Comparison of ENCODE assay signal across 16 cellular contexts in the genomic region with DNA sequence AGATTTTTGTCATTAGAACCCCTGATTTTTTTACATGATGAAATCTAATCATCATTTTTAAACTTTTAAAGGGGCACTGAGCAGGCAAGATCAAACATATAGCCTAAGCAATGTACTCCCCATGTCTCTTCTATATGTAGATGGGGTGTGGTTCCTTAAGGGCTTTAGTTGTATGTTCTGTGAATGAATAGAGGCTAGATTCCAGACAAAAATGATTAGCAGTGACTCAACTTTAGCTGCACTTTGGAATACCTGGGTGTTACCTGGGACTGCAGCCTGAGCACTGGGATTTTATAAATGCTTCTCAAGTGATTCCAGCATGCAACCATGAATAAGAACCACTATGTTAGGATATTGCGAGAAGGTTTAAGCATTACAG.
DNase-seq lines count a peak whose midpoint lies in the region; ATAC-seq and TF ChIP-seq lines count a peak whose summit lies in the region.
"Had no signal": no experiment of that assay in that cellular context is flagged by ENCODE, and none has a peak within 500 bp of the region (broad histone marks: within the 10 kb centered on the region; RNA-seq: fewer than 3 reads in every experiment).

No MANE protein-coding gene starts in this region.

- peak; percentile 4 for ATAC-seq in GM19455 (IDR thresholded peaks at IDR 0.05; ENCODE audit: unreplicated experiment)
- peak; percentile 64 for ATAC-seq in mucosa of descending colon
- no peak for ATAC-seq in GM21529 (IDR thresholded peaks at IDR 0.05; ENCODE audit: unreplicated experiment)

- H3K27ac ChIP-seq in OCI-LY1 (ENCODE audit: low read depth, low read length, poor library complexity, severe bottlenecking) = peak overlapping the region; percentile 99
- H3K27ac ChIP-seq: VCaP had no signal

- peaks cover 0 to 8% (median 2%) of the 10 kb centered on the region in 7 donors for H3K9me3 Mint-ChIP-seq in CD14-positive monocyte

- H3K4me1 Mint-ChIP-seq in CD14-positive monocyte = peaks cover 31% of the 10 kb centered on the region

- peak overlapping the region; percentile 80 for H3K9ac ChIP-seq in OCI-LY1 (ENCODE audit: low read length)

- 0 out of 2 replicates have a peak, but pooled peaks cover 6% of the 10 kb centered on the region for H3F3A ChIP-seq in OCI-LY1 (ENCODE audit: insufficient read depth, low read length)

- peak overlapping the region; percentile 0 for H3K4me3 ChIP-seq in OCI-LY1 (ENCODE audit: low read depth, low read length, poor library complexity, severe bottlenecking)
- H3K4me3 ChIP-seq in mucosa of descending colon = no peak overlapping the region
- H3K4me3 ChIP-seq: dorsolateral prefrontal cortex had no signal

- H3K9me2 ChIP-seq in OCI-LY1 (ENCODE audit: low read depth, low read length) = no peaks in the 10 kb centered on the region

- H3K4me2 ChIP-seq in OCI-LY1 (ENCODE audit: low read length) = peak overlapping the region; percentile 70

- no peaks in the 10 kb centered on the region for H3K79me2 ChIP-seq in OCI-LY1 (ENCODE audit: insufficient read depth, low read length)

- peaks cover 2 to 6% (median 3%) of the 10 kb centered on the region in 3 donors for H3K27me3 Mint-ChIP-seq in CD14-positive monocyte (ENCODE audit: low read depth in 3 of 3)

- H3K27me3 ChIP-seq in OCI-LY1 (ENCODE audit: insufficient read depth, low read length) = no peaks in the 10 kb centered on the region
- H3K27me3 ChIP-seq: dorsolateral prefrontal cortex had no signal

- H4K20me1 ChIP-seq in OCI-LY1 (ENCODE audit: insufficient read depth, low read length) = no peaks in the 10 kb centered on the region

- H3K4me3 Mint-ChIP-seq in CD14-positive monocyte = no peak overlapping the region

- H3K36me3 Mint-ChIP-seq in CD14-positive monocyte = peaks cover 0 to 11% of the 10 kb centered on the region in 2 donors

- H3K36me3 ChIP-seq in OCI-LY1 (ENCODE audit: insufficient read depth, low read length) = 0 out of 2 replicates have a peak, but pooled peaks cover 3% of the 10 kb centered on the region
- H3K36me3 ChIP-seq in mucosa of descending colon (ENCODE audit: low read depth) = no peaks in the 10 kb centered on the region

- H3K9me3 ChIP-seq in OCI-LY1 (ENCODE audit: low read length) (0 out of 2 replicates have a peak, but pooled peaks cover 5% of the 10 kb centered on the region), mucosa of descending colon (no peaks in the 10 kb centered on the region)

- intact Hi-C loops in CD14-positive monocyte (cut with micrococcal nuclease) = loop anchor here in 1 of 2 donors (5.0 to 10.0 kb wide), 2 partner anchors 56 to 209 kb away; no protein-coding TSS in a partner anchor
- intact Hi-C loops in mucosa of descending colon (cut with DNase I, micrococcal nuclease) = no loop called here

- no peak for TF ChIP-seq CTCF in CD14-positive monocyte (IDR thresholded peaks at IDR 0.05)
- TF ChIP-seq CTCF in OCI-LY1 (IDR thresholded peaks at IDR 0.05; ENCODE audit: low read length) = no peak
- TF ChIP-seq CTCF in mucosa of descending colon (IDR thresholded peaks at IDR 0.05) = no peak

- H2AFZ ChIP-seq in OCI-LY1 (ENCODE audit: low read length) = no peak overlapping the region

- H3K27ac Mint-ChIP-seq in CD14-positive monocyte = peak overlapping the region in 5 of 7 donors; percentile 91 to 98 (median 95)

- H3K4me1 ChIP-seq in OCI-LY1 (ENCODE audit: insufficient read depth, low read length, severe bottlenecking) (peaks cover 63% of the 10 kb centered on the region), mucosa of descending colon (ENCODE audit: low read depth) (no peaks in the 10 kb centered on the region)

- DNase-seq in CD14-positive monocyte (ENCODE audit: low spot score) (no peak), mucosa of descending colon (no peak), Kasumi-1 (lab: John Stamatoyannopoulos, UW) (no peak), NCI-H1048 (lab: John Stamatoyannopoulos, UW) (no peak), NOMO-1 treated with dmso at 0.1 percent for 144 hours (lab: John Stamatoyannopoulos, UW; ENCODE audit: unreplicated experiment) (no peak)
- DNase-seq: activated CD8-positive, alpha-beta memory T cell treated with anti-CD3 and anti-CD28 coated beads, Interleukin-2, amount 50 U/mL, for 4 hours; aorta; dorsolateral prefrontal cortex; foreskin fibroblast; NCI-H510A treated with DMSO at 0.1 percent for 48 hours; SIG-M5; stimulated activated CD8-positive, alpha-beta memory T cell treated with anti-CD3 and anti-CD28 coated beads, Interleukin-4, amount 100 ng/mL, for 48 hours had no signal
